In the genomic region with DNA sequence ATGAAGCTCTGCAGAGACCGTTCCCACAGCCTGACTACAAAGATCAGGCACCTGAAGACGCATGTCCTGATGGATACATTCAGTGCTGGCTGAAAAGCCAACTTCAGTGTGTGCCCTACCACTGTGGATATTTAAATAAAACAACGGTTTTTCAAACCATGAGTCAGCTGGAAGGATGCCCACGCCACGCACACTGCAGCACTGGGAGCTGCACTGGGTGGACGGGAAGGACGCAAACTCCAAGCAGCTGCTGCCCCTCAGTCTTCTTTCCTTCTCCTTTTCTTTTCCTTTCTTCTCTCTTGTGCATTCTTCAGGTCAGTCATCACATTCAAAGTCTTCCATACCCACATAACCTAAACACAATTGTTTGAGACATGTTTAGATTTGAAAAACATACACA, we compare ENCODE assay signal across 18 cellular contexts. TPM values are rescaled to one million over a fixed set of nuclear protein-coding genes. Genes with fewer than 3 reads are reported as not detected.
DNase-seq lines count a peak whose midpoint lies in the region; ATAC-seq, FAIRE-seq and TF ChIP-seq lines count a peak whose summit lies in the region.
"Had no signal": no experiment of that assay in that cellular context is flagged by ENCODE, and none has a peak within 500 bp of the region (broad histone marks: within the 10 kb centered on the region; RNA-seq: fewer than 3 reads in every experiment).

No MANE protein-coding gene starts in this region.

- WGBS in K562 (ENCODE audit: insufficient coverage, low coverage, missing lambda C conversion rate): 87% methylated on average over 7 of the region's 7 CpGs

- in situ Hi-C loops in K562 (cut with MboI): no loop called here

- no peak for TF ChIP-seq EP300 in K562 (IDR thresholded peaks at IDR 0.05; ENCODE audit: low read length)

- H3K9me1 ChIP-seq in K562 (ENCODE audit: control insufficient read depth, insufficient read depth, low read length): peaks cover 5% of the 10 kb centered on the region

- CTCF ChIA-PET in K562 (lab: Yijun Ruan, JAX; ENCODE audit: low intra/inter-chr PET ratio): no interaction called here

- TF ChIP-seq CTCF in K562 (IDR thresholded peaks at IDR 0.05 in 2 of 3, conservative IDR thresholded peaks at IDR 0.05 in 1 of 3; ENCODE audit: insufficient read depth in 2 of 3, low read depth in 1 of 3, low read length in 3 of 3): no peak
- no peak for TF ChIP-seq CTCF in foreskin fibroblast (IDR thresholded peaks at IDR 0.05; ENCODE audit: low read depth, low read length)
- no peak for TF ChIP-seq CTCF in progenitor cell of endocrine pancreas (IDR thresholded peaks at IDR 0.05; ENCODE audit: unreplicated experiment)

- peak overlapping the region in 5 of 11 experiments; percentile 94 to 96 (median 95); a peak in 9 of 22 replicates for H3K27ac ChIP-seq in BLaER1 treated with 17β-estradiol and CSF1 and Interleukin-3, amounts not matched to agents 10 nM and 100 nM
- H3K27ac ChIP-seq in K562 (ENCODE audit: extremely low read depth, low read depth, low read length): no peak overlapping the region
- H3K27ac ChIP-seq: esophagus muscularis mucosa, PC-9, tibial artery, WERI-Rb-1 had no signal

- no peak for TF ChIP-seq RAD21 in K562 (CRISPR knock-in tag; conservative IDR thresholded peaks at IDR 0.05 in 1 of 2, IDR thresholded peaks at IDR 0.05 in 1 of 2)

- no peak for TF ChIP-seq POLR2A in K562 (conservative IDR thresholded peaks at IDR 0.05)

- peaks cover 65 to 80% (median 72%) of the 10 kb centered on the region in 11 experiments for H3K36me3 ChIP-seq in BLaER1 treated with 17β-estradiol and CSF1 and Interleukin-3, amounts not matched to agents 10 nM and 100 nM
- peaks cover 58% of the 10 kb centered on the region; the same call in 2 of the 3 replicates for H3K36me3 ChIP-seq in K562 (ENCODE audit: control insufficient read depth, insufficient read depth, low read length)

- H3K79me2 ChIP-seq in K562 (ENCODE audit: control insufficient read depth, insufficient read depth, low read length): peaks cover 13% of the 10 kb centered on the region

- POLR2A ChIA-PET in K562 (lab: Yijun Ruan, JAX): interaction anchor here (0.9 kb wide), 1 partner anchor 20 kb away, joined by 3 read pairs; no protein-coding TSS in a partner anchor

- H3K9me3 Mint-ChIP-seq in stimulated activated naive CD8-positive, alpha-beta T cell treated with anti-CD3 and anti-CD28 coated beads, Interleukin-15, amount 100 ng/mL, for 72 hours: peaks cover 11 to 15% of the 10 kb centered on the region in 2 donors
- H3K9me3 Mint-ChIP-seq in progenitor cell of endocrine pancreas (ENCODE audit: low read depth): peaks cover 10% of the 10 kb centered on the region

- no peaks in the 10 kb centered on the region for H3K27me3 ChIP-seq in BLaER1 treated with 17β-estradiol and CSF1 and Interleukin-3, amounts not matched to agents 10 nM and 100 nM
- H3K27me3 ChIP-seq in K562 (ENCODE audit: control insufficient read depth in 2 of 2, insufficient read depth in 2 of 2, low read length in 2 of 2): no peaks in the 10 kb centered on the region
- H3K27me3 ChIP-seq: BE2C, esophagus muscularis mucosa, tibial artery had no signal

- peak overlapping the region; percentile 19 to 90 (median 83); a peak in 19 of 22 replicates for H3K4me2 ChIP-seq in BLaER1 treated with 17β-estradiol and CSF1 and Interleukin-3, amounts not matched to agents 10 nM and 100 nM
- H3K4me2 ChIP-seq in K562 (ENCODE audit: insufficient read depth, low read length): no peak overlapping the region
- H3K4me2 ChIP-seq: PC-9 had no signal

- H3K9ac ChIP-seq in BLaER1 treated with 17β-estradiol and CSF1 and Interleukin-3, amounts not matched to agents 10 nM and 100 nM: peak overlapping the region in 1 of 11 experiments; percentile 73; a peak in 1 of 22 replicates
- no peak overlapping the region for H3K9ac ChIP-seq in K562 (ENCODE audit: insufficient read depth in 1 of 2, low read depth in 2 of 2, low read length in 2 of 2)

- peak; percentile 32 for DNase-seq in M059J (ENCODE audit: low read depth)
- no peak for DNase-seq in K562 (ENCODE audit: extremely low read depth in 1 of 4, low spot score in 3 of 4)
- DNase-seq in foreskin fibroblast: peak; percentile 53 to 78
- DNase-seq in stimulated activated CD4-positive, alpha-beta T cell treated with anti-CD3 and anti-CD28 coated beads, Interleukin-4, amount 100 ng/mL, for 1 hour: no peak
- no peak for DNase-seq in stimulated activated naive CD8-positive, alpha-beta T cell treated with anti-CD3 and anti-CD28 coated beads, Interleukin-15, amount 100 ng/mL, for 72 hours
- no peak for DNase-seq in NCI-H446 treated with DMSO at 0.1 percent for 48 hours (lab: John Stamatoyannopoulos, UW)
- DNase-seq in progenitor cell of endocrine pancreas (ENCODE audit: low spot score, unreplicated experiment): no peak
- DNase-seq: BE2C; NCI-H2029 treated with DMSO at 0.1 percent for 48 hours; PC-9; stimulated activated CD8-positive, alpha-beta memory T cell treated with anti-CD3 and anti-CD28 coated beads, Interleukin-4, amount 100 ng/mL, for 48 hours; tibial artery; WERI-Rb-1 had no signal

- H3K4me3 Mint-ChIP-seq in stimulated activated naive CD8-positive, alpha-beta T cell treated with anti-CD3 and anti-CD28 coated beads, Interleukin-15, amount 100 ng/mL, for 72 hours: no peak overlapping the region
- no peak overlapping the region for H3K4me3 Mint-ChIP-seq in progenitor cell of endocrine pancreas (ENCODE audit: low read depth)

- peaks cover 19 to 47% (median 28%) of the 10 kb centered on the region in 11 experiments for H3K9me3 ChIP-seq in BLaER1 treated with 17β-estradiol and CSF1 and Interleukin-3, amounts not matched to agents 10 nM and 100 nM (replicated peaks in 1 of 11)
- no peaks in the 10 kb centered on the region; the same call in 1 of the 2 replicates for H3K9me3 ChIP-seq in K562 (replicated peaks; ENCODE audit: control insufficient read depth, insufficient read depth, low read depth, low read length)
- H3K9me3 ChIP-seq: BE2C had no signal

- H3K4me1 Mint-ChIP-seq in stimulated activated naive CD8-positive, alpha-beta T cell treated with anti-CD3 and anti-CD28 coated beads, Interleukin-15, amount 100 ng/mL, for 72 hours: peaks cover 44% of the 10 kb centered on the region
- H3K4me1 Mint-ChIP-seq in progenitor cell of endocrine pancreas (ENCODE audit: low read depth): no peaks in the 10 kb centered on the region

- H3K27me3 Mint-ChIP-seq in stimulated activated naive CD8-positive, alpha-beta T cell treated with anti-CD3 and anti-CD28 coated beads, Interleukin-15, amount 100 ng/mL, for 72 hours: no peaks in the 10 kb centered on the region
- H3K27me3 Mint-ChIP-seq in progenitor cell of endocrine pancreas: no peaks in the 10 kb centered on the region

- peaks cover 0 to 20% (median 6%) of the 10 kb centered on the region in 11 experiments; a peak in 10 of 22 replicates for H4K20me1 ChIP-seq in BLaER1 treated with 17β-estradiol and CSF1 and Interleukin-3, amounts not matched to agents 10 nM and 100 nM
- H4K20me1 ChIP-seq in K562 (replicated peaks; ENCODE audit: control insufficient read depth, insufficient read depth, low read length): peaks cover 4% of the 10 kb centered on the region

- H3K27ac Mint-ChIP-seq in stimulated activated naive CD8-positive, alpha-beta T cell treated with anti-CD3 and anti-CD28 coated beads, Interleukin-15, amount 100 ng/mL, for 72 hours: no peak overlapping the region
- H3K27ac Mint-ChIP-seq in progenitor cell of endocrine pancreas: no peak overlapping the region

- peaks cover 39 to 69% (median 65%) of the 10 kb centered on the region in 10 experiments for H3K4me1 ChIP-seq in BLaER1 treated with 17β-estradiol and CSF1 and Interleukin-3, amounts not matched to agents 10 nM and 100 nM
- H3K4me1 ChIP-seq in K562 (replicated peaks in 1 of 2; ENCODE audit: control insufficient read depth in 2 of 2, insufficient read depth in 2 of 2, low read length in 2 of 2): peaks cover 0 to 3% of the 10 kb centered on the region in 2 experiments; a peak in 1 of 5 replicates
- H3K4me1 ChIP-seq: BE2C had no signal

- no peak overlapping the region for H3K4me3 ChIP-seq in BLaER1 treated with 17β-estradiol and CSF1 and Interleukin-3, amounts not matched to agents 10 nM and 100 nM
- H3K4me3 ChIP-seq in K562 (no peak overlapping the region), foreskin fibroblast (ENCODE audit: low read depth in 1 of 2, low read length in 2 of 2) (no peak overlapping the region)
- H3K4me3 ChIP-seq: esophagus muscularis mucosa, mucosa of descending colon, PC-9, tibial artery had no signal

- intact Hi-C loops in K562 (cut with micrococcal nuclease): no loop called here

- no peak overlapping the region for H2AFZ ChIP-seq in K562 (ENCODE audit: low read depth, low read length)
- H2AFZ ChIP-seq: PC-9 had no signal

- H3K36me3 Mint-ChIP-seq in progenitor cell of endocrine pancreas (ENCODE audit: insufficient read depth): peaks cover 43% of the 10 kb centered on the region

- ATAC-seq in K562: no peak
- ATAC-seq in stimulated activated naive CD8-positive, alpha-beta T cell treated with anti-CD3 and anti-CD28 coated beads, Interleukin-15, amount 100 ng/mL, for 72 hours: no peak
- ATAC-seq: mucosa of descending colon, sciatic nerve had no signal

- no peak for FAIRE-seq in K562 (lab: Jason Lieb, UNC)
- FAIRE-seq: HTR-8/SVneo had no signal

- TSS peak; percentile 32 for BruUV-seq in K562 (replicated peaks; lab: Mats Ljungman, UMichigan)

TF ChIP-seq in K562, 482 proteins besides CTCF, POLR2A, EP300 and RAD21 (continues in another document):
- TF ChIP-seq FOXP1 (CRISPR knock-in tag; IDR thresholded peaks at IDR 0.05) (no peak), TRIM28 (IDR thresholded peaks at IDR 0.05) (no peak), ETV1 (tag; conservative IDR thresholded peaks at IDR 0.05; ENCODE audit: low read depth) (no peak)

RNA-seq across cellular contexts. Expression of gene TMEM18, which starts 7.9 kb away (rescaled TPM):
- total RNA-seq in M059J (2014; rRNA removed; shearing (Covaris generic)): 15.3 and 29.9 TPM in 2 replicates
- 46.2 and 62.9 TPM in 2 replicates for total RNA-seq in K562 (2011; cell fraction: chromatin; rRNA removed; ENCODE audit: low replicate concordance)
- total RNA-seq in K562 (2011; cell fraction: nucleolus; rRNA removed): 25.7 and 27.0 TPM in 2 replicates
- 33.0 and 41.0 TPM in 2 replicates for total RNA-seq in K562 (2011; cell fraction: nucleoplasm; rRNA removed)
- total RNA-seq in K562 (2014; rRNA removed) (12.8 and 12.9 TPM in 2 replicates), K562 (2014; rRNA removed; fragmentation: Illumina TruSeq; extraction: Trizol) (19.6 and 23.4 TPM in 2 replicates), K562 (2015; rRNA removed; fragmentation: Illumina TruSeq; extraction: Trizol) (19.4 and 19.9 TPM in 2 replicates), K562 (2021) (18.4 and 21.3 TPM in 2 replicates), progenitor cell of endocrine pancreas (19.3 and 24.8 TPM in 2 replicates)
- polyA plus RNA-seq in K562 (2011; rRNA removed) (21.1 and 28.3 TPM in 2 replicates), K562 (2014; fragmentation: Illumina TruSeq; extraction: Trizol) (19.2 and 21.8 TPM in 2 replicates), K562 (2014; fragmentation: Nextera tagmentation; extraction: Ambion mirVana) (10 to 100 TPM; 54.5 to 55.9 TPM), K562 (2014; rRNA removed) (17.5 and 30.7 TPM in 2 replicates)
- polyA plus RNA-seq in K562 (2011; cell fraction: cytosol; rRNA removed): 12.3 and 19.7 TPM in 2 replicates
- polyA plus RNA-seq in K562 (2011; cell fraction: nucleus; rRNA removed): 36.1 and 37.8 TPM in 2 replicates
- polyA plus RNA-seq in K562 (2012): 19.3 and 26.1 TPM in 2 replicates
- polyA minus RNA-seq in K562 (2011; rRNA and poly(A)+ RNA removed): 20.6 and 22.0 TPM in 2 replicates
- 6.6 and 9.2 TPM in 2 replicates for polyA minus RNA-seq in K562 (2011; cell fraction: cytosol; rRNA and poly(A)+ RNA removed)
- polyA minus RNA-seq in K562 (2011; cell fraction: nucleus; rRNA and poly(A)+ RNA removed): 12.8 and 15.7 TPM in 2 replicates

Comparison
In these comparisons a context has a peak if more than half of its experiments do, and no peak if none do; other contexts are left out.
1. DNase-seq: peak in M059J (single experiment) and foreskin fibroblast (2 of 2); none in K562 (0 of 4), stimulated activated CD4-positive, alpha-beta T cell treated with anti-CD3 and anti-CD28 coated beads, Interleukin-4, amount 100 ng/mL, for 1 hour (single experiment), stimulated activated naive CD8-positive, alpha-beta T cell treated with anti-CD3 and anti-CD28 coated beads, Interleukin-15, amount 100 ng/mL, for 72 hours (0 of 2), NCI-H446 treated with DMSO at 0.1 percent for 48 hours (single experiment) and progenitor cell of endocrine pancreas (single experiment).